In the genomic region with DNA sequence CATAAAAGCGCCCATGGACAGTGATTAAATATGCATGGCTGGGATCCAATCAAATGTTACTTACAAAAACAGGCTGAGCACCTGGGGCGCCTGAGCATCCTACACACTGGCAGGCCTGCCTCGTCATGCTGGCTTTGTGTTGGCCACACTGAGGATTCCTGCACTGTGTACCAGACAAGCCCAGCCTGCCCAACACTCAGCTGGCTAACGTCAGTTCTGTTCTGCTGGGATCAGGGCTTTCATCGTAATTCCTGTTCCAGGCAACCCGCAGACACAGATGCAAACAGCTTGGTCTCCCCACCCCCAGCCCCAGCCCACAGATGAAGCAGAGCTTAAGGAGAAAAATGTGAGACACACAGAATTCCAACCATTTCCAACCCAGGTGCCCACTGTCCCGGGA, we compare ENCODE assay signal across 30 cellular contexts. TPM values are rescaled to one million over a fixed set of nuclear protein-coding genes. Genes with fewer than 3 reads are reported as not detected.
DNase-seq lines count a peak whose midpoint lies in the region; ATAC-seq and TF ChIP-seq lines count a peak whose summit lies in the region.
"Had no signal": no experiment of that assay in that cellular context is flagged by ENCODE, and none has a peak within 500 bp of the region (broad histone marks: within the 10 kb centered on the region; RNA-seq: fewer than 3 reads in every experiment).

No MANE protein-coding gene starts in this region.

- DNase-seq in astrocyte of the hippocampus (ENCODE audit: low read depth, low spot score) (peak; percentile 25), fibroblast of villous mesenchyme (ENCODE audit: low read depth) (peak; percentile 34), osteoblast (ENCODE audit: insufficient read length, low spot score, missing footprints) (peak; percentile 1), kidney glomerular epithelial cell (lab: John Stamatoyannopoulos, UW) (no peak), GM10266 (ENCODE audit: extremely low spot score) (no peak), T-cell (no peak), MG63 (no peak)
- DNase-seq: activated CD4-positive, alpha-beta T cell treated with anti-CD3 and anti-CD28 coated beads for 36 hours; activated effector memory CD4-positive, alpha-beta T cell treated with anti-CD3 and anti-CD28 coated beads, Interleukin-2, amount 50 U/mL, for 16 hours; activated naive CD8-positive, alpha-beta T cell treated with anti-CD3 and anti-CD28 coated beads, Interleukin-2, amount 10 ng/mL, durations not matched to agents 7 days and 5 days; activated T-cell treated with anti-CD3 and anti-CD28 coated beads, Interleukin-2, amount 50 U/mL, for 1 hour; DMS79; immature natural killer cell; mesendoderm; naive thymus-derived CD4-positive, alpha-beta T cell; NCI-H1417 treated with DMSO at 0.1 percent for 48 hours; PC-9; Right ventricle myocardium superior; stimulated activated CD4-positive, alpha-beta T cell treated with anti-CD3 and anti-CD28 coated beads, Interleukin-2, amount 100 ng/mL, for 48 hours; upper lobe of right lung had no signal

- H3K4me3 Mint-ChIP-seq in T-cell, result no peak overlapping the region
- H3K4me3 Mint-ChIP-seq: activated CD4-positive, alpha-beta T cell treated with anti-CD3 and anti-CD28 coated beads for 36 hours; activated naive CD8-positive, alpha-beta T cell treated with anti-CD3 and anti-CD28 coated beads, Interleukin-2, amount 10 ng/mL, durations not matched to agents 7 days and 5 days; immature natural killer cell; naive thymus-derived CD4-positive, alpha-beta T cell; T-helper 2 cell treated with Interferon-gamma antibody and Interleukin-4, amounts not matched to agents 5 μg/mL and 100 μg/mL, for 36 hours had no signal

- H3K4me3 ChIP-seq in HEK293 (ENCODE audit: low read depth, low read length) (no peak overlapping the region), fibroblast of villous mesenchyme (ENCODE audit: low read depth, low read length) (no peak overlapping the region), osteoblast (ENCODE audit: insufficient read depth, low read length) (no peak overlapping the region), MG63 (no peak overlapping the region)
- H3K4me3 ChIP-seq: left lung, PC-9, upper lobe of right lung had no signal

- H3K27me3 Mint-ChIP-seq in T-cell, result peaks cover 0 to 3% of the 10 kb centered on the region in 2 donors
- H3K27me3 Mint-ChIP-seq: activated CD4-positive, alpha-beta T cell treated with anti-CD3 and anti-CD28 coated beads for 36 hours; activated naive CD8-positive, alpha-beta T cell treated with anti-CD3 and anti-CD28 coated beads, Interleukin-2, amount 10 ng/mL, durations not matched to agents 7 days and 5 days; naive thymus-derived CD4-positive, alpha-beta T cell had no signal

- H3K4me2 ChIP-seq in osteoblast (ENCODE audit: insufficient read depth, low read length), result no peak overlapping the region
- H3K4me2 ChIP-seq: PC-9 had no signal

- ATAC-seq in T-cell (replicated peaks in 1 of 4), result no peak
- ATAC-seq: activated CD4-positive, alpha-beta T cell treated with anti-CD3 and anti-CD28 coated beads for 36 hours; HCT116; left lung; naive thymus-derived CD4-positive, alpha-beta T cell; upper lobe of right lung had no signal

- H3K36me3 Mint-ChIP-seq in T-cell, result no peaks in the 10 kb centered on the region
- H3K36me3 Mint-ChIP-seq: activated naive CD8-positive, alpha-beta T cell treated with anti-CD3 and anti-CD28 coated beads, Interleukin-2, amount 10 ng/mL, durations not matched to agents 7 days and 5 days; immature natural killer cell; naive thymus-derived CD4-positive, alpha-beta T cell had no signal

- POLR2A ChIA-PET in HEK293 (lab: Yijun Ruan, JAX) (interaction anchor here (0.6 kb wide), 1 partner anchor 67 kb away, joined by 3 read pairs; no protein-coding TSS in a partner anchor), T-cell (lab: Charles Lee) (no interaction called here)

- no peaks in the 10 kb centered on the region for H3K79me2 ChIP-seq in osteoblast (ENCODE audit: insufficient read depth, low read length)

- H3K27me3 ChIP-seq in osteoblast (ENCODE audit: insufficient read depth, low read length), result no peaks in the 10 kb centered on the region
- no peaks in the 10 kb centered on the region for H3K27me3 ChIP-seq in MG63
- H3K27me3 ChIP-seq: left lung, upper lobe of right lung had no signal

- H3K9me3 Mint-ChIP-seq in T-cell, result no peaks in the 10 kb centered on the region
- H3K9me3 Mint-ChIP-seq: activated naive CD8-positive, alpha-beta T cell treated with anti-CD3 and anti-CD28 coated beads, Interleukin-2, amount 10 ng/mL, durations not matched to agents 7 days and 5 days; immature natural killer cell; T-helper 2 cell treated with Interferon-gamma antibody and Interleukin-4, amounts not matched to agents 5 μg/mL and 100 μg/mL, for 36 hours had no signal

- peaks cover 0 to 6% (median 2%) of the 10 kb centered on the region in 3 donors for H3K4me1 Mint-ChIP-seq in T-cell
- H3K4me1 Mint-ChIP-seq: activated CD4-positive, alpha-beta T cell treated with anti-CD3 and anti-CD28 coated beads for 36 hours; immature natural killer cell had no signal

- CTCF ChIA-PET in HEK293 (lab: Yijun Ruan, JAX) (interaction anchor here (0.6 to 1.3 kb wide), 6 partner anchors 10 to 75 kb away, joined by 3 to 4 read pairs (median 3); no protein-coding TSS in a partner anchor), T-cell (lab: Charles Lee) (no interaction called here)

- H3K36me3 ChIP-seq in HEK293 (ENCODE audit: control insufficient read depth in 2 of 2, insufficient read depth in 1 of 2, low read length in 2 of 2) (no peaks in the 10 kb centered on the region), osteoblast (ENCODE audit: insufficient read depth, low read length) (no peaks in the 10 kb centered on the region), MG63 (no peaks in the 10 kb centered on the region)
- H3K36me3 ChIP-seq: left lung, upper lobe of right lung had no signal

- H3K27ac Mint-ChIP-seq in T-cell, result no peak overlapping the region
- H3K27ac Mint-ChIP-seq: activated CD4-positive, alpha-beta T cell treated with anti-CD3 and anti-CD28 coated beads for 36 hours; activated naive CD8-positive, alpha-beta T cell treated with anti-CD3 and anti-CD28 coated beads, Interleukin-2, amount 10 ng/mL, durations not matched to agents 7 days and 5 days; immature natural killer cell; naive thymus-derived CD4-positive, alpha-beta T cell; T-helper 2 cell treated with Interferon-gamma antibody and Interleukin-4, amounts not matched to agents 5 μg/mL and 100 μg/mL, for 36 hours had no signal

- H3K4me1 ChIP-seq in HEK293 (ENCODE audit: control insufficient read depth, insufficient read depth, low read length) (peaks cover 9% of the 10 kb centered on the region), osteoblast (ENCODE audit: insufficient read depth, low read length) (peaks cover 11% of the 10 kb centered on the region)
- H3K4me1 ChIP-seq: left lung, upper lobe of right lung had no signal

- no peaks in the 10 kb centered on the region for H4K20me1 ChIP-seq in osteoblast (ENCODE audit: insufficient read depth, low read length)

- no peak for TF ChIP-seq CTCF in HEK293 (tag by site-specific recombination; IDR thresholded peaks at IDR 0.05)
- no peak for TF ChIP-seq CTCF in fibroblast of villous mesenchyme (IDR thresholded peaks at IDR 0.05; ENCODE audit: insufficient read depth, low read depth, low read length)
- TF ChIP-seq CTCF in osteoblast (IDR thresholded peaks at IDR 0.05; ENCODE audit: extremely low read depth, low read depth, low read length), result no peak
- no peak for TF ChIP-seq CTCF in GM10266 (IDR thresholded peaks at IDR 0.05; ENCODE audit: control insufficient read depth, insufficient read depth, low read depth, missing control alignments)

- no peaks in the 10 kb centered on the region for H3K9me3 ChIP-seq in HEK293 (ENCODE audit: control insufficient read depth, insufficient read depth, low read depth, low read length)
- H3K9me3 ChIP-seq in osteoblast (ENCODE audit: low read depth, low read length), result no peaks in the 10 kb centered on the region
- H3K9me3 ChIP-seq in MG63, result no peaks in the 10 kb centered on the region
- H3K9me3 ChIP-seq: left lung, upper lobe of right lung had no signal

- H2AFZ ChIP-seq in osteoblast (ENCODE audit: low read length), result no peak overlapping the region
- H2AFZ ChIP-seq: PC-9 had no signal

- H3K27ac ChIP-seq in HEK293 (ENCODE audit: extremely low read depth, low read depth, low read length) (no peak overlapping the region), osteoblast (ENCODE audit: low read depth, low read length) (no peak overlapping the region)
- H3K27ac ChIP-seq: left lung, PC-9, upper lobe of right lung had no signal

TF ChIP-seq in HEK293, 187 proteins besides CTCF, POLR2A, EP300 and RAD21 (continues in another document):
- TF ChIP-seq ZNF677 (tag by site-specific recombination; IDR thresholded peaks at IDR 0.05) (no peak), ZNF350 (tag by site-specific recombination; IDR thresholded peaks at IDR 0.05) (no peak)
- TF ChIP-seq, protein P1, sequence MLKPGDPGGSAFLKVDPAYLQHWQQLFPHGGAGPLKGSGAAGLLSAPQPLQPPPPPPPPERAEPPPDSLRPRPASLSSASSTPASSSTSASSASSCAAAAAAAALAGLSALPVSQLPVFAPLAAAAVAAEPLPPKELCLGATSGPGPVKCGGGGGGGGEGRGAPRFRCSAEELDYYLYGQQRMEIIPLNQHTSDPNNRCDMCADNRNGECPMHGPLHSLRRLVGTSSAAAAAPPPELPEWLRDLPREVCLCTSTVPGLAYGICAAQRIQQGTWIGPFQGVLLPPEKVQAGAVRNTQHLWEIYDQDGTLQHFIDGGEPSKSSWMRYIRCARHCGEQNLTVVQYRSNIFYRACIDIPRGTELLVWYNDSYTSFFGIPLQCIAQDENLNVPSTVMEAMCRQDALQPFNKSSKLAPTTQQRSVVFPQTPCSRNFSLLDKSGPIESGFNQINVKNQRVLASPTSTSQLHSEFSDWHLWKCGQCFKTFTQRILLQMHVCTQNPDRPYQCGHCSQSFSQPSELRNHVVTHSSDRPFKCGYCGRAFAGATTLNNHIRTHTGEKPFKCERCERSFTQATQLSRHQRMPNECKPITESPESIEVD (tag by site-specific recombination; IDR thresholded peaks at IDR 0.05), result no peak

RNA-seq across cellular contexts. Expression of a gene that starts 30.7 kb away (rescaled TPM):
- 18.1 and 18.4 TPM in 2 replicates for total RNA-seq in fibroblast of villous mesenchyme
- total RNA-seq in osteoblast, result 3.5 and 5.1 TPM in 2 replicates
- total RNA-seq in T-cell, result under 1 TPM in 3 of 5 donors, not detected in 2; 0.23 to 0.79 (median 0.43) TPM
- 41.8 and 46.6 TPM in 2 replicates for total RNA-seq in MG63 (2014; rRNA removed; shearing (Covaris generic); ENCODE audit: low replicate concordance)

RNA-seq across cellular contexts. Expression of a gene that starts 40.0 kb away (rescaled TPM):
- total RNA-seq in fibroblast of villous mesenchyme, result not detected in 2 replicates
- total RNA-seq in osteoblast, result not detected in 2 replicates
- not detected for total RNA-seq in T-cell
- total RNA-seq in MG63 (2014; rRNA removed; shearing (Covaris generic); ENCODE audit: low replicate concordance), result not detected in 2 replicates
- total RNA-seq: activated CD4-positive, alpha-beta T cell treated with anti-CD3 and anti-CD28 coated beads for 36 hours; activated CD8-positive, alpha-beta memory T cell treated with anti-CD3 and anti-CD28 coated beads for 36 hours; activated naive CD8-positive, alpha-beta T cell treated with anti-CD3 and anti-CD28 coated beads, Interleukin-2, amount 10 ng/mL, durations not matched to agents 7 days and 5 days; epithelial cell of proximal tubule; frontal cortex; left lung; naive thymus-derived CD4-positive, alpha-beta T cell; NCI-H460; omental fat pad; PC-9; renal cortical epithelial cell; Right ventricle myocardium superior; upper lobe of right lung had no signal

Comparison
In these comparisons a context has a peak if more than half of its experiments do, and no peak if none do; other contexts are left out.
1. DNase-seq: peak in astrocyte of the hippocampus (single experiment), fibroblast of villous mesenchyme (single experiment) and osteoblast (single experiment); none in kidney glomerular epithelial cell (single experiment), GM10266 (single experiment), T-cell (0 of 34) and MG63 (single experiment).